12 cellular contexts compared by ENCODE assay signal in genomic region chr21:33384851-33385331, GRCh38. TPM values are rescaled to one million over a fixed set of nuclear protein-coding genes. Genes with fewer than 3 reads are reported as not detected.
DNase-seq lines count a peak whose midpoint lies in the region; ATAC-seq and TF ChIP-seq lines count a peak whose summit lies in the region.
"Had no signal": no experiment of that assay in that cellular context is flagged by ENCODE, and none has a peak within 500 bp of the region (broad histone marks: within the 10 kb centered on the region; RNA-seq: fewer than 3 reads in every experiment).

No MANE protein-coding gene starts in this region.

- H3K27ac Mint-ChIP-seq in activated T-helper 2 cell treated with anti-CD3 and anti-CD28 coated beads, Interferon-gamma antibody, Interleukin-2, Interleukin-4, amounts not matched to agents 10 μg/mL and 5 μg/mL and 100 μg/mL, durations not matched to agents 14 hours and 24 hours and 36 hours, result no peak overlapping the region
- H3K27ac Mint-ChIP-seq in memory B cell, result peak overlapping the region; percentile 98
- H3K27ac Mint-ChIP-seq: nephron progenitor cell had no signal

- H3K36me3 Mint-ChIP-seq in activated T-helper 2 cell treated with anti-CD3 and anti-CD28 coated beads, Interferon-gamma antibody, Interleukin-2, Interleukin-4, amounts not matched to agents 10 μg/mL and 5 μg/mL and 100 μg/mL, durations not matched to agents 14 hours and 24 hours and 36 hours (ENCODE audit: low read depth), result no peaks in the 10 kb centered on the region
- no peaks in the 10 kb centered on the region for H3K36me3 Mint-ChIP-seq in memory B cell

- H3K27me3 Mint-ChIP-seq in activated T-helper 2 cell treated with anti-CD3 and anti-CD28 coated beads, Interferon-gamma antibody, Interleukin-2, Interleukin-4, amounts not matched to agents 10 μg/mL and 5 μg/mL and 100 μg/mL, durations not matched to agents 14 hours and 24 hours and 36 hours (ENCODE audit: low read depth), result peaks cover 26% of the 10 kb centered on the region
- no peaks in the 10 kb centered on the region for H3K27me3 Mint-ChIP-seq in memory B cell

- TF ChIP-seq CTCF in KMS-11 (conservative IDR thresholded peaks at IDR 0.05; ENCODE audit: low read depth, low read length), result no peak

- peaks cover 48% of the 10 kb centered on the region for H3K4me1 Mint-ChIP-seq in activated T-helper 2 cell treated with anti-CD3 and anti-CD28 coated beads, Interferon-gamma antibody, Interleukin-2, Interleukin-4, amounts not matched to agents 10 μg/mL and 5 μg/mL and 100 μg/mL, durations not matched to agents 14 hours and 24 hours and 36 hours (ENCODE audit: low read depth)
- peaks cover 60% of the 10 kb centered on the region for H3K4me1 Mint-ChIP-seq in memory B cell

- no peaks in the 10 kb centered on the region for H3K27me3 ChIP-seq in BLaER1 treated with 17β-estradiol and CSF1 and Interleukin-3, amounts not matched to agents 10 nM and 100 nM
- H3K27me3 ChIP-seq in KMS-11 (ENCODE audit: insufficient read depth, low read depth), result no peaks in the 10 kb centered on the region
- H3K27me3 ChIP-seq: thyroid gland had no signal

- no peaks in the 10 kb centered on the region for H3K79me2 ChIP-seq in KMS-11 (ENCODE audit: insufficient read depth, low read depth)

- H3K4me1 ChIP-seq in BLaER1 treated with 17β-estradiol and CSF1 and Interleukin-3, amounts not matched to agents 10 nM and 100 nM, result peaks cover 50 to 100% (median 90%) of the 10 kb centered on the region in 10 experiments
- H3K4me1 ChIP-seq in KMS-11 (ENCODE audit: low read depth, poor library complexity, severe bottlenecking), result peaks cover 38% of the 10 kb centered on the region

- no peak overlapping the region for H3K4me3 ChIP-seq in BLaER1 treated with 17β-estradiol and CSF1 and Interleukin-3, amounts not matched to agents 10 nM and 100 nM
- H3K4me3 ChIP-seq in KMS-11 (IDR thresholded peaks at IDR 0.05; ENCODE audit: insufficient read depth, low read depth, low read length), result no peak overlapping the region
- H3K4me3 ChIP-seq: thyroid gland had no signal

- no peaks in the 10 kb centered on the region for H3K9me3 Mint-ChIP-seq in activated T-helper 2 cell treated with anti-CD3 and anti-CD28 coated beads, Interferon-gamma antibody, Interleukin-2, Interleukin-4, amounts not matched to agents 10 μg/mL and 5 μg/mL and 100 μg/mL, durations not matched to agents 14 hours and 24 hours and 36 hours
- H3K9me3 Mint-ChIP-seq in memory B cell, result peaks cover 1% of the 10 kb centered on the region
- H3K9me3 Mint-ChIP-seq: nephron progenitor cell had no signal

- peak; percentile 26 for DNase-seq in activated T-helper 2 cell treated with anti-CD3 and anti-CD28 coated beads, Interferon-gamma antibody, Interleukin-2, Interleukin-4, amounts not matched to agents 10 μg/mL and 5 μg/mL and 100 μg/mL, durations not matched to agents 14 hours and 24 hours and 36 hours (ENCODE audit: low spot score)
- no peak for DNase-seq in memory B cell (ENCODE audit: low spot score in 2 of 2)
- DNase-seq in nucleus accumbens (lab: John Stamatoyannopoulos, UW), result no peak
- no peak for DNase-seq in superior temporal gyrus (ENCODE audit: extremely low spot score)
- DNase-seq: amniotic stem cell, NCI-H1092 treated with DMSO at 0.1 percent for 48 hours, nephron progenitor cell, thyroid gland had no signal

- H3K4me3 Mint-ChIP-seq in activated T-helper 2 cell treated with anti-CD3 and anti-CD28 coated beads, Interferon-gamma antibody, Interleukin-2, Interleukin-4, amounts not matched to agents 10 μg/mL and 5 μg/mL and 100 μg/mL, durations not matched to agents 14 hours and 24 hours and 36 hours (ENCODE audit: low read depth), result peak overlapping the region; percentile 52
- no peak overlapping the region for H3K4me3 Mint-ChIP-seq in memory B cell
- H3K4me3 Mint-ChIP-seq: nephron progenitor cell had no signal

- no peak for ATAC-seq in memory B cell (ENCODE audit: low read depth)
- no peak for ATAC-seq in GM19395 (IDR thresholded peaks at IDR 0.05; ENCODE audit: unreplicated experiment)
- ATAC-seq in HG02885 (IDR thresholded peaks at IDR 0.05; ENCODE audit: poor library complexity, unreplicated experiment), result no peak

- intact Hi-C loops in activated T-helper 2 cell treated with anti-CD3 and anti-CD28 coated beads, Interferon-gamma antibody, Interleukin-2, Interleukin-4, amounts not matched to agents 10 μg/mL and 5 μg/mL and 100 μg/mL, durations not matched to agents 14 hours and 24 hours and 36 hours (cut with micrococcal nuclease), result loop anchor here (2.0 to 10.0 kb wide), 3 partner anchors 180 to 260 kb away; partner anchors contain the start of genes CRYZL1 and ITSN1

- H3K36me3 ChIP-seq in BLaER1 treated with 17β-estradiol and CSF1 and Interleukin-3, amounts not matched to agents 10 nM and 100 nM, result no peaks in the 10 kb centered on the region
- H3K36me3 ChIP-seq in KMS-11 (ENCODE audit: insufficient read depth), result no peaks in the 10 kb centered on the region
- H3K36me3 ChIP-seq: thyroid gland had no signal

- H3K4me2 ChIP-seq in BLaER1 treated with 17β-estradiol and CSF1 and Interleukin-3, amounts not matched to agents 10 nM and 100 nM, result peak overlapping the region; percentile 87 to 98 (median 95)
- peak overlapping the region; percentile 96; the same call in 1 of the 2 replicates for H3K4me2 ChIP-seq in KMS-11

- H2AFZ ChIP-seq in KMS-11 (ENCODE audit: low read depth), result no peak overlapping the region

- peak overlapping the region in 10 of 11 experiments; percentile 21 to 93 (median 87); a peak in 15 of 22 replicates for H3K9ac ChIP-seq in BLaER1 treated with 17β-estradiol and CSF1 and Interleukin-3, amounts not matched to agents 10 nM and 100 nM
- no peak overlapping the region for H3K9ac ChIP-seq in KMS-11

- peak overlapping the region; percentile 87 to 99 (median 97); a peak in 21 of 22 replicates for H3K27ac ChIP-seq in BLaER1 treated with 17β-estradiol and CSF1 and Interleukin-3, amounts not matched to agents 10 nM and 100 nM
- no peak overlapping the region for H3K27ac ChIP-seq in KMS-11
- H3K27ac ChIP-seq: thyroid gland had no signal

- no peaks in the 10 kb centered on the region for H4K20me1 ChIP-seq in BLaER1 treated with 17β-estradiol and CSF1 and Interleukin-3, amounts not matched to agents 10 nM and 100 nM
- no peaks in the 10 kb centered on the region for H4K20me1 ChIP-seq in KMS-11 (ENCODE audit: insufficient read depth)

- no peaks in the 10 kb centered on the region for H3K9me3 ChIP-seq in BLaER1 treated with 17β-estradiol and CSF1 and Interleukin-3, amounts not matched to agents 10 nM and 100 nM (replicated peaks in 1 of 11)
- H3K9me3 ChIP-seq: thyroid gland had no signal

RNA-seq across cellular contexts. Expression of gene IFNGR2, which starts 18.3 kb away (rescaled TPM):
- total RNA-seq in activated T-helper 2 cell treated with anti-CD3 and anti-CD28 coated beads, Interferon-gamma antibody, Interleukin-2, Interleukin-4, amounts not matched to agents 10 μg/mL and 5 μg/mL and 100 μg/mL, durations not matched to agents 14 hours and 24 hours and 36 hours, result 14.5 and 16.2 TPM in 2 replicates
